8 cellular contexts compared by ENCODE assay signal in genomic region chr16:68265078-68265925, GRCh38. TPM values are rescaled to one million over a fixed set of nuclear protein-coding genes. Genes with fewer than 3 reads are reported as not detected.
DNase-seq lines count a peak whose midpoint lies in the region; ATAC-seq, FAIRE-seq and TF ChIP-seq lines count a peak whose summit lies in the region.

No MANE protein-coding gene starts in this region.

- peak; percentile 38 for ATAC-seq in GM12878

- FAIRE-seq in GM12878 (lab: Jason Lieb, UNC) = no peak

- no peak for TF ChIP-seq CTCF in GM12878 (IDR thresholded peaks at IDR 0.05 in 2 of 3, conservative IDR thresholded peaks at IDR 0.05 in 1 of 3; ENCODE audit: control insufficient read depth in 2 of 3, extremely low read depth in 1 of 3, insufficient read depth in 1 of 3, low read depth in 3 of 3, low read length in 3 of 3)

- CTCF ChIA-PET in GM12878 (lab: Yijun Ruan, JAX) = interaction anchor here (2.1 to 9.0 kb wide), 8 partner anchors 11 to 172 kb away, joined by 7 to 747 read pairs (median 77); partner anchors contain the start of genes PLA2G15, PRMT7 and SLC7A6OS

- H3K4me3 ChIP-seq in GM12878 (peak overlapping the region; percentile 87), iPS-15b (ENCODE audit: low read depth, low read length) (peak overlapping the region; percentile 91), skeletal muscle tissue (ENCODE audit: low read length in 3 of 3) (peak overlapping the region; percentile 90 to 98 (median 95))

- H3K9me3 ChIP-seq in GM12878 (replicated peaks; ENCODE audit: control insufficient read depth, insufficient read depth, low read length) = no peaks in the 10 kb centered on the region
- no peaks in the 10 kb centered on the region for H3K9me3 ChIP-seq in iPS-15b (ENCODE audit: control insufficient read depth, insufficient read depth, low read length)
- H3K9me3 ChIP-seq in skeletal muscle tissue (ENCODE audit: control insufficient read depth in 3 of 3, low read length in 3 of 3) = no peaks in the 10 kb centered on the region

- DNase-seq in NCI-H82 (lab: John Stamatoyannopoulos, UW) = peak; percentile 46
- no peak for DNase-seq in NCI-H82 treated with DMSO at 0.1 percent for 48 hours (lab: John Stamatoyannopoulos, UW; ENCODE audit: unreplicated experiment)
- peak; percentile 87 for DNase-seq in HK-2 (ENCODE audit: unreplicated experiment)
- DNase-seq in SKM-1 treated with dmso at 0.1 percent for 144 hours (lab: John Stamatoyannopoulos, UW; ENCODE audit: unreplicated experiment) = peak; percentile 77
- no peak for DNase-seq in GM12878 (ENCODE audit: low read depth, low spot score)
- no peak for DNase-seq in mesenteric fat pad (ENCODE audit: low spot score)

- SMC1A ChIA-PET in GM12878 (lab: Charles Lee; ENCODE audit: uncharacterized antibody, unreplicated experiment) = interaction anchor here (1.6 to 18.5 kb wide), 2 partner anchors 13 to 195 kb away, joined by 3 to 253 read pairs; no protein-coding TSS in a partner anchor

- peaks cover 67% of the 10 kb centered on the region for H3K79me2 ChIP-seq in GM12878 (ENCODE audit: control insufficient read depth, insufficient read depth, low read length)

- intact Hi-C loops in GM12878 (cut with micrococcal nuclease; ENCODE audit: unreplicated experiment) = loop anchor here (2.0 kb wide), 1 partner anchor 45 kb away; the partner anchor contains the start of genes PRMT7 and SLC7A6OS

- H2AFZ ChIP-seq in GM12878 (ENCODE audit: control insufficient read depth, low read depth, low read length) = peak overlapping the region; percentile 76

- TF ChIP-seq POLR2A in GM12878 (IDR thresholded peaks at IDR 0.05; ENCODE audit: low read depth, low read length) = no peak

- in situ Hi-C loops in GM12878 (cut with MboI) = no loop called here

- no TSS peak for BruUV-seq in GM12878 (replicated peaks; lab: Mats Ljungman, UMichigan)

- H3K4me2 ChIP-seq in GM12878 (ENCODE audit: control insufficient read depth, insufficient read depth) = peak overlapping the region; percentile 82

- H3K27ac ChIP-seq in GM12878 (ENCODE audit: control insufficient read depth, insufficient read depth) = peak overlapping the region; percentile 85
- H3K27ac ChIP-seq in skeletal muscle tissue (ENCODE audit: low read depth, low read length) = peak overlapping the region; percentile 98

- no peaks in the 10 kb centered on the region for H4K20me1 ChIP-seq in GM12878 (ENCODE audit: control insufficient read depth, insufficient read depth)

- H3K27me3 ChIP-seq in GM12878 (replicated peaks in 1 of 2; ENCODE audit: control insufficient read depth in 2 of 2, insufficient read depth in 2 of 2, low read length in 1 of 2) (no peaks in the 10 kb centered on the region), iPS-15b (ENCODE audit: control insufficient read depth, insufficient read depth, low read length) (no peaks in the 10 kb centered on the region), skeletal muscle tissue (ENCODE audit: control insufficient read depth in 3 of 3, insufficient read depth in 3 of 3, low read length in 3 of 3) (no peaks in the 10 kb centered on the region)

- POLR2A ChIA-PET in GM12878 (lab: Charles Lee) = interaction anchor here (0.6 to 4.7 kb wide), 4 partner anchors 16 to 54 kb away, joined by 4 to 51 read pairs (median 23); partner anchors contain the start of genes PRMT7 and SLC7A6OS

- TF ChIP-seq EP300 in GM12878 (IDR thresholded peaks at IDR 0.05; ENCODE audit: borderline replicate concordance in 1 of 2, control insufficient read depth in 1 of 2, low read depth in 2 of 2, low read length in 2 of 2) = no peak

- H3K9ac ChIP-seq in GM12878 (ENCODE audit: control insufficient read depth, insufficient read depth, low read length) (peak overlapping the region; percentile 87), iPS-15b (ENCODE audit: low read depth, low read length) (peak overlapping the region; percentile 79), skeletal muscle tissue (ENCODE audit: low read depth in 1 of 3, low read length in 3 of 3) (peak overlapping the region; percentile 94 to 99 (median 97))

- 1% methylated on average over 23 of the region's 23 CpGs for WGBS in GM12878 (ENCODE audit: insufficient coverage, insufficient replicate concordance, low lambda C conversion rate, missing lambda C conversion rate)

- peaks cover 0 to 11% of the 10 kb centered on the region in 2 experiments; a peak in 1 of 4 replicates for H3K36me3 ChIP-seq in GM12878 (ENCODE audit: control insufficient read depth in 2 of 2, insufficient read depth in 2 of 2, low read length in 1 of 2)
- H3K36me3 ChIP-seq in iPS-15b (ENCODE audit: control insufficient read depth, insufficient read depth, low read length) = peaks cover 2% of the 10 kb centered on the region
- H3K36me3 ChIP-seq in skeletal muscle tissue (ENCODE audit: control insufficient read depth in 3 of 3, insufficient read depth in 3 of 3, low read length in 3 of 3) = peaks cover 8 to 10% (median 9%) of the 10 kb centered on the region in 3 donors

- peaks cover 22% of the 10 kb centered on the region for H3K4me1 ChIP-seq in GM12878 (ENCODE audit: control insufficient read depth, insufficient read depth, low read length)
- peaks cover 12% of the 10 kb centered on the region for H3K4me1 ChIP-seq in iPS-15b (ENCODE audit: control insufficient read depth, insufficient read depth, low read length)
- H3K4me1 ChIP-seq in skeletal muscle tissue (ENCODE audit: control insufficient read depth in 3 of 3, insufficient read depth in 3 of 3, low read length in 3 of 3) = peaks cover 40 to 68% (median 46%) of the 10 kb centered on the region in 3 donors

- TF ChIP-seq RAD21 in GM12878 (IDR thresholded peaks at IDR 0.05; ENCODE audit: insufficient read depth, low read depth, low read length) = no peak

- RAD21 ChIA-PET in GM12878 (lab: Charles Lee; ENCODE audit: unreplicated experiment) = interaction anchor here (1.0 to 10.2 kb wide), 5 partner anchors 19 to 60 kb away, joined by 4 to 399 read pairs (median 52); partner anchors contain the start of genes PRMT7 and SLC7A6OS

RNA-seq across cellular contexts. Expression of gene SLC7A6, which starts 1.0 kb away (rescaled TPM):
- total RNA-seq in GM12878 (2013; cell fraction: nucleolus; rRNA removed) = 208 and 222 TPM in 2 replicates
- total RNA-seq in GM12878 (2014; rRNA removed) (29.8 and 33.9 TPM in 2 replicates), GM12878 (2014; rRNA removed; fragmentation: Illumina TruSeq; extraction: Trizol) (27.4 and 27.5 TPM in 2 replicates), GM12878 (2021) (51.3 and 60.4 TPM in 2 replicates), skeletal muscle tissue (9.4 TPM), mesenteric fat pad (264 TPM)
- polyA plus RNA-seq in GM12878 (2011; ENCODE audit: low read depth) = 28.5 TPM
- polyA plus RNA-seq in GM12878 (2011; rRNA removed) (46.3 and 53.6 TPM in 2 replicates), GM12878 (2014; fragmentation: Illumina TruSeq; extraction: Trizol) (60.1 and 66.5 TPM in 2 replicates), GM12878 (2014; fragmentation: Nextera tagmentation; extraction: Ambion mirVana) (1 to 10 TPM; 8.2 TPM), GM12878 (2014; rRNA removed) (52.7 and 55.0 TPM in 2 replicates), GM12878 (2016; fragmentation: Nextera tagmentation; extraction: Ambion mirVana) (10 to 100 TPM; 26.6 to 27.4 TPM)
- polyA plus RNA-seq in GM12878 (2011; cell fraction: cytosol; rRNA removed) = 49.2 and 50.2 TPM in 2 replicates
- 208 and 220 TPM in 2 replicates for polyA plus RNA-seq in GM12878 (2011; cell fraction: nucleus; rRNA removed)
- polyA plus RNA-seq in GM12878 (2012) = 25.9 and 29.0 TPM in 2 replicates
- polyA minus RNA-seq in GM12878 (2011; rRNA and poly(A)+ RNA removed) = 106 and 130 TPM in 2 replicates
- polyA minus RNA-seq in GM12878 (2011; cell fraction: cytosol; rRNA and poly(A)+ RNA removed) = 28.4 and 29.1 TPM in 2 replicates
- 45.0 and 65.2 TPM in 2 replicates for polyA minus RNA-seq in GM12878 (2011; cell fraction: nucleus; rRNA and poly(A)+ RNA removed)

RNA-seq across cellular contexts. Expression of gene PLA2G15, which starts 20.1 kb away (rescaled TPM):
- total RNA-seq in GM12878 (2013; cell fraction: nucleolus; rRNA removed) = 16.6 and 18.3 TPM in 2 replicates
- total RNA-seq in GM12878 (2014; rRNA removed) (8.2 and 8.4 TPM in 2 replicates), GM12878 (2014; rRNA removed; fragmentation: Illumina TruSeq; extraction: Trizol) (3.4 and 3.8 TPM in 2 replicates), GM12878 (2021) (7.6 and 7.8 TPM in 2 replicates), skeletal muscle tissue (23.0 TPM), mesenteric fat pad (40.2 TPM)
- polyA plus RNA-seq in GM12878 (2011; ENCODE audit: low read depth) = 3.6 TPM
- polyA plus RNA-seq in GM12878 (2011; rRNA removed) (3.1 and 6.3 TPM in 2 replicates), GM12878 (2014; fragmentation: Illumina TruSeq; extraction: Trizol) (1.5 and 3.0 TPM in 2 replicates), GM12878 (2014; fragmentation: Nextera tagmentation; extraction: Ambion mirVana) (1 to 10 TPM in 1 of 2 experiments, under 1 TPM in 1; 0.31 to 1.1 TPM), GM12878 (2014; rRNA removed) (7.8 and 8.5 TPM in 2 replicates), GM12878 (2016; fragmentation: Nextera tagmentation; extraction: Ambion mirVana) (1 to 10 TPM; 7.3 to 9.4 TPM)
- 8.2 and 8.9 TPM in 2 replicates for polyA plus RNA-seq in GM12878 (2011; cell fraction: cytosol; rRNA removed)
- 11.1 and 11.3 TPM in 2 replicates for polyA plus RNA-seq in GM12878 (2011; cell fraction: nucleus; rRNA removed)
- polyA plus RNA-seq in GM12878 (2012) = 5.8 and 8.0 TPM in 2 replicates
- 8.5 and 8.7 TPM in 2 replicates for polyA minus RNA-seq in GM12878 (2011; rRNA and poly(A)+ RNA removed)
- 4.8 and 5.7 TPM in 2 replicates for polyA minus RNA-seq in GM12878 (2011; cell fraction: cytosol; rRNA and poly(A)+ RNA removed)
- 4.1 and 7.2 TPM in 2 replicates for polyA minus RNA-seq in GM12878 (2011; cell fraction: nucleus; rRNA and poly(A)+ RNA removed)

RNA-seq across cellular contexts. Expression of gene ESRP2, which starts 29.4 kb away (rescaled TPM):
- total RNA-seq in GM12878 (2013; cell fraction: nucleolus; rRNA removed) = not detected in 2 replicates
- 0.11 TPM in 1 of 2 replicates, not detected in the other for total RNA-seq in GM12878 (2014; rRNA removed)
- total RNA-seq in GM12878 (2014; rRNA removed; fragmentation: Illumina TruSeq; extraction: Trizol) = 0.04 TPM in 1 of 2 replicates, not detected in the other
- 0.08 and 0.29 TPM in 2 replicates for total RNA-seq in GM12878 (2021)
- not detected for polyA plus RNA-seq in GM12878 (2011; ENCODE audit: low read depth)
- polyA plus RNA-seq in GM12878 (2011; rRNA removed) = not detected in 2 replicates
- polyA plus RNA-seq in GM12878 (2011; cell fraction: cytosol; rRNA removed) = not detected in 2 replicates
- 0.03 and 0.18 TPM in 2 replicates for polyA plus RNA-seq in GM12878 (2011; cell fraction: nucleus; rRNA removed)
- 0.10 and 0.42 TPM in 2 replicates for polyA plus RNA-seq in GM12878 (2012)
- polyA plus RNA-seq in GM12878 (2014; fragmentation: Illumina TruSeq; extraction: Trizol) = 0.06 TPM in 1 of 2 replicates, not detected in the other
- under 1 TPM in 1 of 2 experiments, not detected in 1; 0.08 TPM for polyA plus RNA-seq in GM12878 (2014; fragmentation: Nextera tagmentation; extraction: Ambion mirVana)
- 0.13 and 0.23 TPM in 2 replicates for polyA plus RNA-seq in GM12878 (2014; rRNA removed)
- polyA plus RNA-seq in GM12878 (2016; fragmentation: Nextera tagmentation; extraction: Ambion mirVana) = under 1 TPM; 0.12 to 0.64 TPM
- polyA minus RNA-seq in GM12878 (2011; rRNA and poly(A)+ RNA removed) = 0.10 TPM in 1 of 2 replicates, not detected in the other
- 1.0 TPM in 1 of 2 replicates, not detected in the other for polyA minus RNA-seq in GM12878 (2011; cell fraction: cytosol; rRNA and poly(A)+ RNA removed)
- polyA minus RNA-seq in GM12878 (2011; cell fraction: nucleus; rRNA and poly(A)+ RNA removed) = 0.36 and 0.38 TPM in 2 replicates
- total RNA-seq in skeletal muscle tissue = not detected
- total RNA-seq in mesenteric fat pad = 0.71 TPM

RNA-seq across cellular contexts. Expression of gene SLC7A6OS, which starts 45.4 kb away (rescaled TPM):
- 46.8 and 51.0 TPM in 2 replicates for total RNA-seq in GM12878 (2013; cell fraction: nucleolus; rRNA removed)
- 16.0 and 17.7 TPM in 2 replicates for total RNA-seq in GM12878 (2014; rRNA removed)
- 17.7 and 18.1 TPM in 2 replicates for total RNA-seq in GM12878 (2014; rRNA removed; fragmentation: Illumina TruSeq; extraction: Trizol)
- total RNA-seq in GM12878 (2021) = 17.7 and 22.0 TPM in 2 replicates
- 11.8 TPM for polyA plus RNA-seq in GM12878 (2011; ENCODE audit: low read depth)
- 17.8 and 19.6 TPM in 2 replicates for polyA plus RNA-seq in GM12878 (2011; rRNA removed)
- polyA plus RNA-seq in GM12878 (2011; cell fraction: cytosol; rRNA removed) = 8.7 and 9.2 TPM in 2 replicates
- 28.2 and 29.3 TPM in 2 replicates for polyA plus RNA-seq in GM12878 (2011; cell fraction: nucleus; rRNA removed)
- polyA plus RNA-seq in GM12878 (2012) = 14.3 and 16.2 TPM in 2 replicates
- polyA plus RNA-seq in GM12878 (2014; fragmentation: Illumina TruSeq; extraction: Trizol) = 16.0 and 16.8 TPM in 2 replicates
- 1 to 10 TPM; 2.9 to 6.4 TPM for polyA plus RNA-seq in GM12878 (2014; fragmentation: Nextera tagmentation; extraction: Ambion mirVana)
- 13.9 and 16.0 TPM in 2 replicates for polyA plus RNA-seq in GM12878 (2014; rRNA removed)
- polyA plus RNA-seq in GM12878 (2016; fragmentation: Nextera tagmentation; extraction: Ambion mirVana) = 10 to 100 TPM; 23.8 to 27.4 TPM
- polyA minus RNA-seq in GM12878 (2011; rRNA and poly(A)+ RNA removed) = 11.2 and 13.8 TPM in 2 replicates
- polyA minus RNA-seq in GM12878 (2011; cell fraction: cytosol; rRNA and poly(A)+ RNA removed) = 2.8 and 2.9 TPM in 2 replicates
- polyA minus RNA-seq in GM12878 (2011; cell fraction: nucleus; rRNA and poly(A)+ RNA removed) = 10.0 and 16.6 TPM in 2 replicates
- 11.0 TPM for total RNA-seq in skeletal muscle tissue
- 12.3 TPM for total RNA-seq in mesenteric fat pad

RNA-seq across cellular contexts. Expression of gene PRMT7, which starts 45.5 kb away (rescaled TPM):
- total RNA-seq in GM12878 (2013; cell fraction: nucleolus; rRNA removed) = 287 and 321 TPM in 2 replicates
- 45.8 and 48.5 TPM in 2 replicates for total RNA-seq in GM12878 (2014; rRNA removed)
- total RNA-seq in GM12878 (2014; rRNA removed; fragmentation: Illumina TruSeq; extraction: Trizol) = 32.6 and 33.4 TPM in 2 replicates
- 45.4 and 47.6 TPM in 2 replicates for total RNA-seq in GM12878 (2021)
- 16.4 TPM for polyA plus RNA-seq in GM12878 (2011; ENCODE audit: low read depth)
- polyA plus RNA-seq in GM12878 (2011; rRNA removed) = 40.7 and 49.3 TPM in 2 replicates
- 51.4 and 85.8 TPM in 2 replicates for polyA plus RNA-seq in GM12878 (2011; cell fraction: cytosol; rRNA removed)
- 460 and 573 TPM in 2 replicates for polyA plus RNA-seq in GM12878 (2011; cell fraction: nucleus; rRNA removed)
- polyA plus RNA-seq in GM12878 (2012) = 32.4 and 33.5 TPM in 2 replicates
- 28.6 and 43.3 TPM in 2 replicates for polyA plus RNA-seq in GM12878 (2014; fragmentation: Illumina TruSeq; extraction: Trizol)
- polyA plus RNA-seq in GM12878 (2014; fragmentation: Nextera tagmentation; extraction: Ambion mirVana) = 1 to 10 TPM; 5.1 to 5.6 TPM
- 52.4 and 56.1 TPM in 2 replicates for polyA plus RNA-seq in GM12878 (2014; rRNA removed)
- 10 to 100 TPM; 36.9 to 40.7 TPM for polyA plus RNA-seq in GM12878 (2016; fragmentation: Nextera tagmentation; extraction: Ambion mirVana)
- polyA minus RNA-seq in GM12878 (2011; rRNA and poly(A)+ RNA removed) = 54.9 and 77.8 TPM in 2 replicates
- polyA minus RNA-seq in GM12878 (2011; cell fraction: cytosol; rRNA and poly(A)+ RNA removed) = 20.1 and 21.9 TPM in 2 replicates
- 77.7 and 124 TPM in 2 replicates for polyA minus RNA-seq in GM12878 (2011; cell fraction: nucleus; rRNA and poly(A)+ RNA removed)
- 49.1 TPM for total RNA-seq in skeletal muscle tissue
- 35.7 TPM for total RNA-seq in mesenteric fat pad

Comparison
In these comparisons a context has a peak if more than half of its experiments do, and no peak if none do; other contexts are left out.
1. DNase-seq: peak in NCI-H82 (single experiment), HK-2 (single experiment) and SKM-1 treated with dmso at 0.1 percent for 144 hours (single experiment); none in NCI-H82 treated with DMSO at 0.1 percent for 48 hours (single experiment), GM12878 (single experiment) and mesenteric fat pad (single experiment).
2. Peak in every context shown above with its lines, with median percentiles within 50 percentile points of each other: H3K4me3 ChIP-seq and H3K9ac ChIP-seq.